Comparison of ENCODE assay signal across 9 cellular contexts in the genomic region with DNA sequence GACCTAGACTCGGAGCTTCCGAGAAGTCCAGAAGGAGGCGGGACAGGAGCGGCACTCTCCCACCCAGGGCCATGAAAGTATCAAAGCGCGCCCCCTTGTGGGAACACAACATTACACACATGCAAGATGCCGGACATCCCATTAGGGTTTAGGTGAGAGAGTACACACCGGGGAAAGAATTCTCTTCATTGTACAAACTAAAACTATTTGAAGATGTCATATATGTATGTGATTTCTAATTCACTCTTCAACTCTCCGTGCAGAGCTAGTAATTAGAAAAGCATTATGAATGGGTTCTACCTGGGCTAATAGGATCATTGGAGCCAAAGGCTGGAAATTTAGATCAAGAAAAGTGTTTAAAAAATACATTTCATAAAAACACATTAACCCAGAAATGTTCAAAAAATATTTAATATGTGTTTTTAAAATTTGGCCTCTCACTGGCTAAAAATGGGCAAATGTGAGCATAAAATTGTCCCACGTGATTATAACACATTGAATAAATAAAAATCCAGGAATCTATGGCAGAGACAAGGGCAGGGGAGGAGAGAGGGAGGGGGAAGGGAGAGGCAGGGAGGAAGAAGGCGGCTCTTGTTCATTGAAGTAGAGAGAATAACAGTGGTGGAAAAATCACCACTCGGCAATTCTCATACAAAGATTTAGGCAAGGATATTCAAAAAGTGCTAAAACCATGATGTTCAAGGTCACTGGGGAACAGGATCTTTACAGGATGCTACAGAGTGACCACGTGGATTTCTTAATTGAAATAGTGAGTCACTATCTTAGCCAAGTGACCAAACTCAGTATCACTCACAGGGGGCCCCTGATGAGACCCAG. TPM values are rescaled to one million over a fixed set of nuclear protein-coding genes. Genes with fewer than 3 reads are reported as not detected.
A peak's percentile ranks its signal among the peaks of the same experiment; 100 is the strongest.
DNase-seq lines count a peak whose midpoint lies in the region; ATAC-seq and TF ChIP-seq lines count a peak whose summit lies in the region.
"Had no signal": no experiment of that assay in that cellular context is flagged by ENCODE, and none has a peak within 500 bp of the region (broad histone marks: within the 10 kb centered on the region; RNA-seq: fewer than 3 reads in every experiment).

No MANE protein-coding gene starts in this region.

- H3K36me3 Mint-ChIP-seq in activated T-cell treated with anti-CD3 and anti-CD28 coated beads, Interleukin-2, amount 50 U/mL, for 4 hours (ENCODE audit: insufficient read depth): peaks cover 43% of the 10 kb centered on the region
- peaks cover 39% of the 10 kb centered on the region for H3K36me3 Mint-ChIP-seq in memory B cell

- no peaks in the 10 kb centered on the region for H3K9me3 Mint-ChIP-seq in activated T-cell treated with anti-CD3 and anti-CD28 coated beads, Interleukin-2, amount 50 U/mL, for 4 hours
- no peaks in the 10 kb centered on the region for H3K9me3 Mint-ChIP-seq in memory B cell
- H3K9me3 Mint-ChIP-seq: dendritic cell treated with granulocyte-macrophage colony-stimulating factor and Interleukin-4, amounts not matched to agents 40 ng/mL and 50 ng/mL, for 4 days had no signal

- H3K27me3 Mint-ChIP-seq in activated T-cell treated with anti-CD3 and anti-CD28 coated beads, Interleukin-2, amount 50 U/mL, for 4 hours (ENCODE audit: low read depth): no peaks in the 10 kb centered on the region
- no peaks in the 10 kb centered on the region for H3K27me3 Mint-ChIP-seq in memory B cell
- H3K27me3 Mint-ChIP-seq: dendritic cell treated with granulocyte-macrophage colony-stimulating factor and Interleukin-4, amounts not matched to agents 40 ng/mL and 50 ng/mL, for 4 days had no signal

- DNase-seq in activated T-cell treated with anti-CD3 and anti-CD28 coated beads, Interleukin-2, amount 50 U/mL, for 48 hours: peak; percentile 40 to 48
- DNase-seq in activated T-cell treated with anti-CD3 and anti-CD28 coated beads, Interleukin-2, amount 50 U/mL, for 4 hours: no peak
- DNase-seq in dermis blood vessel endothelial cell (peak; percentile 94), memory B cell (ENCODE audit: low spot score in 2 of 2) (peak in 1 of 2 donors; percentile 19), HK-2 (ENCODE audit: unreplicated experiment) (no peak), NCI-H2171 treated with DMSO at 0.1 percent for 48 hours (lab: John Stamatoyannopoulos, UW) (no peak)
- no peak for DNase-seq in stimulated activated CD4-positive, alpha-beta T cell treated with anti-CD3 and anti-CD28 coated beads, Interleukin-1b, Interleukin-23, amount 100 ng/mL, for 48 hours

- H3K4me1 Mint-ChIP-seq in activated T-cell treated with anti-CD3 and anti-CD28 coated beads, Interleukin-2, amount 50 U/mL, for 4 hours (ENCODE audit: low read depth): peaks cover 28% of the 10 kb centered on the region
- peaks cover 15% of the 10 kb centered on the region for H3K4me1 Mint-ChIP-seq in memory B cell

- no peaks in the 10 kb centered on the region for H3K27me3 ChIP-seq in OCI-LY3 (ENCODE audit: low read depth, low read length)

- H3K4me3 Mint-ChIP-seq in activated T-cell treated with anti-CD3 and anti-CD28 coated beads, Interleukin-2, amount 50 U/mL, for 4 hours: no peak overlapping the region
- no peak overlapping the region for H3K4me3 Mint-ChIP-seq in memory B cell
- H3K4me3 Mint-ChIP-seq: dendritic cell treated with granulocyte-macrophage colony-stimulating factor and Interleukin-4, amounts not matched to agents 40 ng/mL and 50 ng/mL, for 4 days had no signal

- peaks cover 5% of the 10 kb centered on the region for H4K20me1 ChIP-seq in OCI-LY3 (ENCODE audit: insufficient read depth, low read length)

- ATAC-seq in activated T-cell treated with anti-CD3 and anti-CD28 coated beads, Interleukin-2, amount 50 U/mL, for 4 hours: no peak
- ATAC-seq in memory B cell (ENCODE audit: low read depth): no peak

- peaks cover 11% of the 10 kb centered on the region; the same call in 1 of the 2 replicates for H3K4me1 ChIP-seq in OCI-LY3 (ENCODE audit: low read length)

- no peak overlapping the region for H3K27ac ChIP-seq in OCI-LY3 (ENCODE audit: low read length)

- H3K79me2 ChIP-seq in OCI-LY3 (ENCODE audit: low read length): no peaks in the 10 kb centered on the region

- H3K4me2 ChIP-seq in OCI-LY3 (ENCODE audit: low read length): no peak overlapping the region

- no peak overlapping the region for H2AFZ ChIP-seq in OCI-LY3 (ENCODE audit: low read depth, low read length)

- no peak overlapping the region for H3K9ac ChIP-seq in OCI-LY3 (ENCODE audit: low read length)

- H3K4me3 ChIP-seq in OCI-LY3 (ENCODE audit: low read length): no peak overlapping the region

- peak; percentile 61 for TF ChIP-seq CTCF in OCI-LY3 (IDR thresholded peaks at IDR 0.05; ENCODE audit: low read depth, low read length)

- H3K27ac Mint-ChIP-seq in memory B cell: peak overlapping the region; percentile 91
- H3K27ac Mint-ChIP-seq: dendritic cell treated with granulocyte-macrophage colony-stimulating factor and Interleukin-4, amounts not matched to agents 40 ng/mL and 50 ng/mL, for 4 days had no signal

- peaks cover 55% of the 10 kb centered on the region for H3K36me3 ChIP-seq in OCI-LY3 (replicated peaks; ENCODE audit: low read depth, low read length)

- H3K9me3 ChIP-seq in OCI-LY3 (ENCODE audit: insufficient read depth, low read length): no peaks in the 10 kb centered on the region

RNA-seq across cellular contexts. Expression of a gene that starts 38.9 kb away (rescaled TPM):
- total RNA-seq in activated T-cell treated with anti-CD3 and anti-CD28 coated beads, Interleukin-2, amount 50 U/mL, for 4 hours: 10 to 100 TPM; 33.5 to 38.0 (median 36.3) TPM
- 140 and 166 TPM in 2 replicates for total RNA-seq in dermis blood vessel endothelial cell

RNA-seq across cellular contexts. Expression of a gene that starts 52.2 kb away (rescaled TPM):
- total RNA-seq in activated T-cell treated with anti-CD3 and anti-CD28 coated beads, Interleukin-2, amount 50 U/mL, for 4 hours: 10 to 100 TPM; 18.7 to 27.6 (median 26.6) TPM
- total RNA-seq in dermis blood vessel endothelial cell: 1.5 and 18.4 TPM in 2 replicates

Comparison
In these comparisons a context has a peak if more than half of its experiments do, and no peak if none do; other contexts are left out.
1. DNase-seq: peak in activated T-cell treated with anti-CD3 and anti-CD28 coated beads, Interleukin-2, amount 50 U/mL, for 48 hours (2 of 2) and dermis blood vessel endothelial cell (single experiment); none in activated T-cell treated with anti-CD3 and anti-CD28 coated beads, Interleukin-2, amount 50 U/mL, for 4 hours (single experiment), HK-2 (single experiment), NCI-H2171 treated with DMSO at 0.1 percent for 48 hours (single experiment) and stimulated activated CD4-positive, alpha-beta T cell treated with anti-CD3 and anti-CD28 coated beads, Interleukin-1b, Interleukin-23, amount 100 ng/mL, for 48 hours (single experiment).